ENCODE assay signal across 30 cellular contexts in genomic region chr1:53448241-53448841, GRCh38. TPM values are rescaled to one million over a fixed set of nuclear protein-coding genes. Genes with fewer than 3 reads are reported as not detected.
DNase-seq lines count a peak whose midpoint lies in the region; ATAC-seq and TF ChIP-seq lines count a peak whose summit lies in the region.
"Had no signal": no experiment of that assay in that cellular context is flagged by ENCODE, and none has a peak within 500 bp of the region (broad histone marks: within the 10 kb centered on the region; RNA-seq: fewer than 3 reads in every experiment).

No MANE protein-coding gene starts in this region.

- intact Hi-C loops in sciatic nerve (cut with DNase I) = no loop called here

- no peaks in the 10 kb centered on the region for H3K79me2 ChIP-seq in mesendoderm (ENCODE audit: control insufficient read depth, insufficient read depth, low read length)

- peak overlapping the region; percentile 52 for H3K27ac Mint-ChIP-seq in WTC11
- H3K27ac Mint-ChIP-seq: activated naive CD4-positive, alpha-beta T cell treated with anti-CD3 and anti-CD28 coated beads, Interleukin-2, amount 50 U/mL, for 72 hours; activated T-helper 2 cell treated with anti-CD3 and anti-CD28 coated beads, Interferon-gamma antibody, Interleukin-2, Interleukin-4, amounts not matched to agents 10 μg/mL and 5 μg/mL and 100 μg/mL, durations not matched to agents 14 hours and 24 hours and 36 hours; IgD-negative memory B cell; naive B cell; stimulated activated memory B cell treated with anti-CD40 and anti-IgM and Interleukin-4, amounts not matched to agents 10 μg/mL and 1 μg/mL and 100 μg/mL, for 72 hours had no signal

- H3K4me1 ChIP-seq in mesendoderm (ENCODE audit: control insufficient read depth, low read depth, low read length) = peaks cover 16% of the 10 kb centered on the region
- H3K4me1 ChIP-seq: suprapubic skin had no signal

- H3K4me3 Mint-ChIP-seq in WTC11 = no peak overlapping the region
- H3K4me3 Mint-ChIP-seq: IgD-negative memory B cell; naive B cell; stimulated activated memory B cell treated with anti-CD40 and anti-IgM and Interleukin-4, amounts not matched to agents 10 μg/mL and 1 μg/mL and 100 μg/mL, for 72 hours had no signal

- peak overlapping the region; percentile 96 for H3K4ac ChIP-seq in mesendoderm (ENCODE audit: low read depth, low read length)

- H3K36me3 Mint-ChIP-seq in WTC11 = peaks cover 20% of the 10 kb centered on the region
- H3K36me3 Mint-ChIP-seq: activated naive CD4-positive, alpha-beta T cell treated with anti-CD3 and anti-CD28 coated beads, Interleukin-2, amount 50 U/mL, for 72 hours; IgD-negative memory B cell; naive B cell; stimulated activated memory B cell treated with anti-CD40 and anti-IgM and Interleukin-4, amounts not matched to agents 10 μg/mL and 1 μg/mL and 100 μg/mL, for 72 hours had no signal

- H3K27me3 Mint-ChIP-seq in WTC11 (ENCODE audit: low read depth) = no peaks in the 10 kb centered on the region

- in situ Hi-C loops in ACHN (cut with HindIII; ENCODE audit: low pct_ligation_motif_present, low pct_unique_long_range_greater_than_20kb, low sequenced_read_pairs) = no loop called here

- peak overlapping the region; percentile 99 for H2AK5ac ChIP-seq in mesendoderm (ENCODE audit: low read length)

- peak overlapping the region; percentile 99 for H2BK15ac ChIP-seq in mesendoderm (replicated peaks; ENCODE audit: low read depth)

- DNase-seq in ACHN (peak; percentile 42), HS-27A (ENCODE audit: low read depth) (peak; percentile 24), WTC11 (ENCODE audit: low spot score) (no peak), mesendoderm (peak; percentile 92), midbrain (lab: John Stamatoyannopoulos, UW) (no peak), sciatic nerve (ENCODE audit: low spot score) (no peak)
- DNase-seq in stimulated activated naive CD8-positive, alpha-beta T cell treated with anti-CD3 and anti-CD28 coated beads, Interleukin-15, Interleukin-2, amounts not matched to agents 100 U/mL and 50 U/mL, for 24 hours = no peak
- DNase-seq: activated CD4-positive, alpha-beta T cell treated with anti-CD3 and anti-CD28 coated beads, Interleukin-2, amount 50 U/mL, for 48 hours; activated CD4-positive, CD25-positive, alpha-beta regulatory T cell; activated CD8-positive, alpha-beta memory T cell treated with anti-CD3 and anti-CD28 coated beads, Interleukin-2, amount 50 U/mL, for 48 hours; anterior cingulate cortex; caudate nucleus; dermis blood vessel endothelial cell; DND-41; naive B cell; NCI-H1105 treated with DMSO at 0.1 percent for 48 hours; NCI-H2029; OCI-M1; stimulated activated CD4-positive, alpha-beta T cell treated with anti-CD3 and anti-CD28 coated beads, Interleukin-4, amount 100 ng/mL, for 1 hour; T1000 had no signal

- H3K18ac ChIP-seq in mesendoderm (ENCODE audit: low read length) = peak overlapping the region; percentile 100

- peak overlapping the region; percentile 89 for H3K56ac ChIP-seq in mesendoderm (ENCODE audit: low read length)

- no peaks in the 10 kb centered on the region for H3K79me1 ChIP-seq in mesendoderm (ENCODE audit: low read length)

- H3K36me3 ChIP-seq in mesendoderm (ENCODE audit: control insufficient read depth, insufficient read depth, low read length) = no peaks in the 10 kb centered on the region
- H3K36me3 ChIP-seq: suprapubic skin had no signal

- ATAC-seq in WTC11 (peak; percentile 83), GM19467 (IDR thresholded peaks at IDR 0.05; ENCODE audit: unreplicated experiment) (no peak), sciatic nerve (no peak)
- ATAC-seq in stimulated activated naive CD8-positive, alpha-beta T cell treated with anti-CD3 and anti-CD28 coated beads, Interleukin-15, Interleukin-2, amounts not matched to agents 100 U/mL and 50 U/mL, for 24 hours = no peak
- ATAC-seq: activated naive CD4-positive, alpha-beta T cell treated with anti-CD3 and anti-CD28 coated beads, Interleukin-2, amount 50 U/mL, for 72 hours; stimulated activated memory B cell treated with anti-CD40 and anti-IgM and Interleukin-4, amounts not matched to agents 10 μg/mL and 1 μg/mL and 100 μg/mL, for 72 hours had no signal

- no peak overlapping the region for H3K4me2 ChIP-seq in mesendoderm (ENCODE audit: low read length)

- no peaks in the 10 kb centered on the region for H3K27me3 ChIP-seq in mesendoderm (ENCODE audit: insufficient read depth, low read length, poor library complexity)

- H2BK120ac ChIP-seq in mesendoderm (ENCODE audit: low read depth, low read length) = peak overlapping the region; percentile 100

- no peak for TF ChIP-seq CTCF in WTC11 (IDR thresholded peaks at IDR 0.05)

- H3K27ac ChIP-seq in mesendoderm (ENCODE audit: low read depth, low read length) = peak overlapping the region; percentile 97
- H3K27ac ChIP-seq: suprapubic skin had no signal

- H2BK5ac ChIP-seq in mesendoderm (ENCODE audit: low read length) = peak overlapping the region; percentile 85

- peak overlapping the region; percentile 48 for H3K9ac ChIP-seq in mesendoderm (ENCODE audit: low read length)

- no peak overlapping the region for H3K23ac ChIP-seq in mesendoderm (ENCODE audit: low read length)

- POLR2A ChIA-PET in WTC11 (lab: Charles Lee) = interaction anchor here (1.3 kb wide), 1 partner anchor 14 kb away, joined by 3 read pairs; no protein-coding TSS in a partner anchor

- no peak overlapping the region for H3K4me3 ChIP-seq in mesendoderm (ENCODE audit: low read length)
- H3K4me3 ChIP-seq: lung, suprapubic skin had no signal

- peaks cover 23% of the 10 kb centered on the region for H3K9me3 Mint-ChIP-seq in WTC11
- H3K9me3 Mint-ChIP-seq: activated T-helper 2 cell treated with anti-CD3 and anti-CD28 coated beads, Interferon-gamma antibody, Interleukin-2, Interleukin-4, amounts not matched to agents 10 μg/mL and 5 μg/mL and 100 μg/mL, durations not matched to agents 14 hours and 24 hours and 36 hours; IgD-negative memory B cell; naive B cell; stimulated activated memory B cell treated with anti-CD40 and anti-IgM and Interleukin-4, amounts not matched to agents 10 μg/mL and 1 μg/mL and 100 μg/mL, for 72 hours had no signal

- H3K4me1 Mint-ChIP-seq in WTC11 = peaks cover 67% of the 10 kb centered on the region
- H3K4me1 Mint-ChIP-seq: IgD-negative memory B cell; naive B cell; stimulated activated memory B cell treated with anti-CD40 and anti-IgM and Interleukin-4, amounts not matched to agents 10 μg/mL and 1 μg/mL and 100 μg/mL, for 72 hours had no signal

- CTCF ChIA-PET in WTC11 (lab: Charles Lee) = interaction anchor here (0.6 to 1.5 kb wide), 16 partner anchors 8 to 267 kb away, joined by 3 to 7 read pairs (median 4); no protein-coding TSS in a partner anchor

- no peak overlapping the region for H4K5ac ChIP-seq in mesendoderm (ENCODE audit: low read length)

- WGBS in mesendoderm (ENCODE audit: extremely low coverage, insufficient coverage, low lambda C conversion rate) = no CpG with 5 or more reads among the region's 2 CpGs

- peak overlapping the region; percentile 88 for H4K8ac ChIP-seq in mesendoderm (ENCODE audit: low read depth, low read length)

TF ChIP-seq in WTC11, 78 proteins besides CTCF, POLR2A, EP300 and RAD21 (continues in another document):
- TF ChIP-seq E2F4 (CRISPR knock-in tag; IDR thresholded peaks at IDR 0.05; ENCODE audit: borderline replicate concordance, low read depth) (no peak), TEAD1 (CRISPR knock-in tag; IDR thresholded peaks at IDR 0.05) (peak; percentile 98), OVOL2 (CRISPR knock-in tag; IDR thresholded peaks at IDR 0.05; ENCODE audit: borderline replicate concordance) (no peak), E2F5 (CRISPR knock-in tag; IDR thresholded peaks at IDR 0.05) (no peak), ELF4 (CRISPR knock-in tag; IDR thresholded peaks at IDR 0.05; ENCODE audit: low read depth) (no peak), FOXJ3 (CRISPR knock-in tag; IDR thresholded peaks at IDR 0.05; ENCODE audit: borderline replicate concordance) (no peak), TEAD4 (CRISPR knock-in tag; IDR thresholded peaks at IDR 0.05) (peak; percentile 84; the same call in 1 of the 2 replicates), ZNF281 (CRISPR knock-in tag; IDR thresholded peaks at IDR 0.05) (peak; percentile 73; the same call in 1 of the 2 replicates)

RNA-seq across cellular contexts. Expression of gene DMRTB1, which starts 10.9 kb away (rescaled TPM):
- 0.16 to 0.18 TPM (median 0.17 TPM) in 3 replicates for total RNA-seq in WTC11 (2021)
- 0.60 TPM for polyA plus RNA-seq in mesendoderm (2013, experiment 1 of 2)
- polyA plus RNA-seq in mesendoderm (2013, experiment 2 of 2) = 0.53 TPM
- not detected for total RNA-seq in sciatic nerve
- total RNA-seq: activated naive CD4-positive, alpha-beta T cell treated with anti-CD3 and anti-CD28 coated beads, Interleukin-2, amount 50 U/mL, for 72 hours; activated T-helper 2 cell treated with anti-CD3 and anti-CD28 coated beads, Interferon-gamma antibody, Interleukin-2, Interleukin-4, amounts not matched to agents 10 μg/mL and 5 μg/mL and 100 μg/mL, durations not matched to agents 14 hours and 24 hours and 36 hours; dermis blood vessel endothelial cell; lung; omental fat pad; suprapubic skin; ureter had no signal
- polyA plus RNA-seq: BJ, IgD-negative memory B cell, lung had no signal

Comparison
In these comparisons a context has a peak if more than half of its experiments do, and no peak if none do; other contexts are left out.
1. DNase-seq: peak in ACHN (single experiment), HS-27A (single experiment) and mesendoderm (single experiment); none in WTC11 (single experiment), midbrain (single experiment), sciatic nerve (single experiment) and stimulated activated naive CD8-positive, alpha-beta T cell treated with anti-CD3 and anti-CD28 coated beads, Interleukin-15, Interleukin-2, amounts not matched to agents 100 U/mL and 50 U/mL, for 24 hours (single experiment).